Comparison of ENCODE assay signal across 8 cellular contexts in genomic region chr19:47514869-47515588, GRCh38. TPM values are rescaled to one million over a fixed set of nuclear protein-coding genes. Genes with fewer than 3 reads are reported as not detected.
A peak's percentile ranks its signal among the peaks of the same experiment; 100 is the strongest.
DNase-seq lines count a peak whose midpoint lies in the region; ATAC-seq and TF ChIP-seq lines count a peak whose summit lies in the region.

Gene NAPA, minus strand, starts transcription at chr19:47515063. Its CDS starts 123 bp downstream, at chr19:47514940.

- TF ChIP-seq CTCF in GM20000 (IDR thresholded peaks at IDR 0.05; ENCODE audit: extremely low read depth, missing control alignments) (peak; percentile 80), lung (IDR thresholded peaks at IDR 0.05; ENCODE audit: control extremely low read depth, extremely low read depth) (no peak)

- peak; percentile 98 for ATAC-seq in lung (ENCODE audit: insufficient read depth, low FRiP score)

- CTCF ChIA-PET in activated CD8-positive, alpha-beta memory T cell treated with anti-CD3 and anti-CD28 coated beads for 36 hours (lab: Charles Lee), result interaction anchor here (0.9 to 1.7 kb wide), 8 partner anchors 9 to 229 kb away, joined by 3 to 17 read pairs (median 4); partner anchors contain the start of gene KPTN

- H3K36me3 ChIP-seq in lung (ENCODE audit: control insufficient read depth in 2 of 2, insufficient read depth in 2 of 2, low read length in 2 of 2), result peaks cover 0 to 3% of the 10 kb centered on the region in 2 donors

- 0% methylated on average over 73 to 78 of the region's 78 CpGs for WGBS in lung, 2 donors

- peak; percentile 100 for DNase-seq in CMK (ENCODE audit: low read depth)
- peak; percentile 98 for DNase-seq in GM20000 (ENCODE audit: low spot score)
- peak; percentile 100 for DNase-seq in HT-29 (ENCODE audit: low spot score)
- DNase-seq in NOMO-1 (lab: John Stamatoyannopoulos, UW; ENCODE audit: unreplicated experiment in 2 of 2), result peak; percentile 100
- DNase-seq in effector CD8-positive, alpha-beta T cell (lab: John Stamatoyannopoulos, UW), result peak; percentile 100
- peak; percentile 100 for DNase-seq in lung (ENCODE audit: low spot score)
- peak; percentile 100 for DNase-seq in stimulated activated CD4-positive, alpha-beta T cell treated with anti-CD3 and anti-CD28 coated beads, TNF-alpha, amount 100 ng/mL, for 4 hours (ENCODE audit: low read depth in 3 of 3)

- POLR2A ChIA-PET in activated CD8-positive, alpha-beta memory T cell treated with anti-CD3 and anti-CD28 coated beads for 36 hours (lab: Charles Lee), result interaction anchor here (0.5 to 1.4 kb wide), 4 partner anchors 16 to 202 kb away, joined by 3 to 7 read pairs (median 6); no protein-coding TSS in a partner anchor

- peak within 1 kb of the TSS; percentile 90 to 99 for H3K27ac ChIP-seq in lung (ENCODE audit: low read depth in 1 of 2, low read length in 1 of 2)

- no peaks in the 10 kb centered on the region for H3K9me3 ChIP-seq in lung (ENCODE audit: control insufficient read depth in 2 of 2, insufficient read depth in 1 of 2, low read length in 1 of 2)

- H3K4me1 ChIP-seq in lung (ENCODE audit: control insufficient read depth in 2 of 2, insufficient read depth in 2 of 2, low read length in 2 of 2), result peaks cover 25 to 27% of the 10 kb centered on the region in 2 donors

- H3K4me3 ChIP-seq in lung, result peak within 1 kb of the TSS; percentile 98

- no peaks in the 10 kb centered on the region for H3K27me3 ChIP-seq in lung (ENCODE audit: control insufficient read depth, insufficient read depth)

RNA-seq across cellular contexts. Expression of gene NAPA, which starts in this region (rescaled TPM):
- total RNA-seq in HT-29 (2014; rRNA removed; shearing (Covaris generic)), result 193 and 224 TPM in 2 replicates
- 10 to 100 TPM; 59.0 to 68.5 TPM for total RNA-seq in activated CD8-positive, alpha-beta memory T cell treated with anti-CD3 and anti-CD28 coated beads for 36 hours
- total RNA-seq in lung, result 100 to 1,000 TPM in 1 of 2 donors, 10 to 100 TPM in 1; 65.7 to 140 TPM
- 100 to 1,000 TPM; 120 to 128 TPM for polyA plus RNA-seq in lung

Comparison
In these comparisons a context has a peak if more than half of its experiments do, and no peak if none do; other contexts are left out.
1. Peak in every context shown above with its lines: DNase-seq, ATAC-seq, H3K4me3 ChIP-seq and H3K27ac ChIP-seq.